In the genomic region with DNA sequence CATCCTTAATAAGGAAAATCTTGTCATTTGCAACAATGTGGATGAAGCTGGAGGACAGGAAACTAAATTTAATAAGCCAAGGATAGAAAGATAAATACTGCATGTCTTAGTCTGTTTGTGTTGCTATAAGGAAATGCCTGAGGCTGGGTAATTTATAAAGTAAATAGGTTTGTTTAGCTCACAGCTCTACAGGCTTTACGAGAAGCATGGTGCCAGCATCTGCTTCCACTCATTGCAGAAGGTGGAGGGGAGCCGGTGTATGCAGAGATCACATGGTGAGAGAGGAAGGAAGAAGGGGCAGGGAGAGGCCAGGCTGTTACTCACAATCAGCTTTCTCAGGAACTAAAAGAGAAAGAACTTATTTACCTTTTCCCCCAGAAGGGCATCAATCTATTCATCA, we compare ENCODE assay signal across 10 cellular contexts.
A peak's percentile ranks its signal among the peaks of the same experiment; 100 is the strongest.
DNase-seq lines count a peak whose midpoint lies in the region; ATAC-seq and TF ChIP-seq lines count a peak whose summit lies in the region.
"Had no signal": no experiment of that assay in that cellular context is flagged by ENCODE, and none has a peak within 500 bp of the region (broad histone marks: within the 10 kb centered on the region; RNA-seq: fewer than 3 reads in every experiment).

No MANE protein-coding gene starts in this region.

- H3K4me1 ChIP-seq in adipocyte (ENCODE audit: control insufficient read depth, insufficient read depth, low read length): no peaks in the 10 kb centered on the region
- H3K4me1 ChIP-seq in neural progenitor cell: peaks cover 13% of the 10 kb centered on the region
- H3K4me1 ChIP-seq: A549 had no signal

- H3K4me3 Mint-ChIP-seq in HFFc6 (0 out of 2 replicates have a peak overlapping the region, but pooled peaks have one; percentile 2), neural progenitor cell (no peak overlapping the region)

- ATAC-seq in GM18870 (IDR thresholded peaks at IDR 0.05; ENCODE audit: unreplicated experiment) (no peak), GM18867 (IDR thresholded peaks at IDR 0.05; ENCODE audit: unreplicated experiment) (no peak)

- H3K27me3 Mint-ChIP-seq in HFFc6 (ENCODE audit: insufficient read depth) (peaks cover 1% of the 10 kb centered on the region; the same call in 1 of the 2 replicates), neural progenitor cell (ENCODE audit: insufficient read depth, low read depth) (peaks cover 5% of the 10 kb centered on the region)

- H3K27me3 ChIP-seq in adipocyte (replicated peaks; ENCODE audit: control insufficient read depth, insufficient read depth, low read length) (no peaks in the 10 kb centered on the region), neural progenitor cell (no peaks in the 10 kb centered on the region)

- H3K36me3 ChIP-seq in adipocyte (ENCODE audit: control insufficient read depth, insufficient read depth, low read length, severe bottlenecking) (no peaks in the 10 kb centered on the region), neural progenitor cell (no peaks in the 10 kb centered on the region)

- H3K4me2 ChIP-seq in neural progenitor cell: no peak overlapping the region
- H3K4me2 ChIP-seq: A549 had no signal

- H3K4me3 ChIP-seq in adipocyte (ENCODE audit: low read length) (no peak overlapping the region), neural progenitor cell (no peak overlapping the region)
- H3K4me3 ChIP-seq: A549 had no signal

- no peaks in the 10 kb centered on the region for H3F3A ChIP-seq in neural progenitor cell (ENCODE audit: low read depth)

- peak overlapping the region; percentile 36 for H2AFZ ChIP-seq in neural progenitor cell (replicated peaks)

- no peaks in the 10 kb centered on the region for H4K20me1 ChIP-seq in neural progenitor cell (ENCODE audit: low read depth)

- H3K4me1 Mint-ChIP-seq in HFFc6 (ENCODE audit: low read depth) (peaks cover 14% of the 10 kb centered on the region), neural progenitor cell (peaks cover 25% of the 10 kb centered on the region)

- H3K9me3 ChIP-seq in adipocyte (ENCODE audit: control insufficient read depth, low read length): peaks cover 8% of the 10 kb centered on the region
- no peaks in the 10 kb centered on the region for H3K9me3 ChIP-seq in neural progenitor cell (ENCODE audit: low read depth)
- H3K9me3 ChIP-seq: A549 had no signal

- H3K27ac Mint-ChIP-seq in HFFc6 (peak overlapping the region; percentile 36), neural progenitor cell (peak overlapping the region; percentile 68)

- no peak overlapping the region for H3K9ac ChIP-seq in adipocyte (ENCODE audit: low read length)
- no peak overlapping the region for H3K9ac ChIP-seq in neural progenitor cell

- H3K27ac ChIP-seq in neural progenitor cell: no peak overlapping the region
- H3K27ac ChIP-seq: A549 had no signal

- no peak for TF ChIP-seq CTCF in HFFc6 (IDR thresholded peaks at IDR 0.05)
- TF ChIP-seq CTCF in neural progenitor cell (IDR thresholded peaks at IDR 0.05): no peak

- no peaks in the 10 kb centered on the region for H3K79me2 ChIP-seq in neural progenitor cell (ENCODE audit: low read depth)

- H3K9me3 Mint-ChIP-seq in HFFc6 (peaks cover 16% of the 10 kb centered on the region), neural progenitor cell (peaks cover 33% of the 10 kb centered on the region)

- DNase-seq in NCI-H1436 (lab: John Stamatoyannopoulos, UW) (peak; percentile 5), NCI-H1436 treated with DMSO at 0.1 percent for 48 hours (lab: John Stamatoyannopoulos, UW) (no peak), HFFc6 (peak; percentile 74), adipocyte (ENCODE audit: low read depth) (peak; percentile 70), neural progenitor cell (ENCODE audit: low spot score) (no peak), NCI-H2196 (lab: John Stamatoyannopoulos, UW; ENCODE audit: unreplicated experiment) (no peak)
- DNase-seq: NCI-H1092 treated with DMSO at 0.1 percent for 48 hours had no signal

- H3K36me3 Mint-ChIP-seq in HFFc6 (ENCODE audit: low read depth): peaks cover 27% of the 10 kb centered on the region
- H3K36me3 Mint-ChIP-seq in neural progenitor cell: peaks cover 3% of the 10 kb centered on the region

Comparison
In these comparisons a context has a peak if more than half of its experiments do, and no peak if none do; other contexts are left out.
1. DNase-seq: peak in NCI-H1436 (single experiment), HFFc6 (single experiment) and adipocyte (single experiment); none in NCI-H1436 treated with DMSO at 0.1 percent for 48 hours (single experiment), neural progenitor cell (single experiment) and NCI-H2196 (single experiment).